ENCODE assay signal across 7 cellular contexts in genomic region chr14:54566152-54566409, GRCh38. TPM values are rescaled to one million over a fixed set of nuclear protein-coding genes. Genes with fewer than 3 reads are reported as not detected.
DNase-seq lines count a peak whose midpoint lies in the region; ATAC-seq and TF ChIP-seq lines count a peak whose summit lies in the region.

No MANE protein-coding gene starts in this region.

- peak overlapping the region; percentile 72 for H4K91ac ChIP-seq in trophoblast cell (ENCODE audit: low read depth, low read length)

- H3K36me3 ChIP-seq in Loucy (ENCODE audit: insufficient read depth, low read length) (no peaks in the 10 kb centered on the region), endocrine pancreas (ENCODE audit: control insufficient read depth, insufficient read depth, low read length) (no peaks in the 10 kb centered on the region), trophoblast cell (ENCODE audit: control insufficient read depth in 1 of 2, insufficient read depth in 2 of 2, low read length in 2 of 2) (no peaks in the 10 kb centered on the region)

- peak overlapping the region; percentile 76 for H3K9ac ChIP-seq in Loucy (ENCODE audit: low read depth, low read length, poor library complexity, severe bottlenecking)
- H3K9ac ChIP-seq in endocrine pancreas (ENCODE audit: control insufficient read depth, insufficient read depth, low read length), result peak overlapping the region; percentile 92
- peak overlapping the region; percentile 98 for H3K9ac ChIP-seq in trophoblast cell (ENCODE audit: low read length)

- H4K8ac ChIP-seq in trophoblast cell (ENCODE audit: low read depth, low read length), result peak overlapping the region; percentile 42

- peak overlapping the region; percentile 77 for H3K4ac ChIP-seq in trophoblast cell (ENCODE audit: low read depth, low read length)

- H3K9me3 ChIP-seq in Loucy (ENCODE audit: insufficient read depth, low read depth, low read length) (no peaks in the 10 kb centered on the region), endocrine pancreas (ENCODE audit: control insufficient read depth, low read length) (no peaks in the 10 kb centered on the region), trophoblast cell (ENCODE audit: insufficient read depth, low read depth, low read length) (no peaks in the 10 kb centered on the region)

- no peaks in the 10 kb centered on the region for H3K27me3 ChIP-seq in Loucy (ENCODE audit: insufficient read depth, low read length, poor library complexity, severe bottlenecking)
- no peaks in the 10 kb centered on the region for H3K27me3 ChIP-seq in endocrine pancreas (ENCODE audit: control insufficient read depth, insufficient read depth, low read length)
- no peaks in the 10 kb centered on the region for H3K27me3 ChIP-seq in trophoblast cell (ENCODE audit: insufficient read depth, low read length)

- no peak for DNase-seq in trophoblast cell
- DNase-seq in NCI-H2029 treated with DMSO at 0.1 percent for 48 hours (lab: John Stamatoyannopoulos, UW), result no peak
- DNase-seq in A172 (ENCODE audit: low spot score), result no peak
- no peak for DNase-seq in occipital lobe (lab: John Stamatoyannopoulos, UW)

- no CpG with 5 or more reads among the region's 38 CpGs for WGBS in trophoblast cell (ENCODE audit: extremely low coverage, insufficient coverage, insufficient read length)

- H2AK5ac ChIP-seq in trophoblast cell (ENCODE audit: low read length), result no peak overlapping the region

- H3K4me2 ChIP-seq in Loucy (ENCODE audit: low read depth, low read length, poor library complexity, severe bottlenecking), result peak overlapping the region; percentile 90
- peak overlapping the region; percentile 75 for H3K4me2 ChIP-seq in trophoblast cell (ENCODE audit: low read length)

- H3K9me2 ChIP-seq in Loucy (replicated peaks; ENCODE audit: low read depth, low read length), result no peaks in the 10 kb centered on the region

- H3K79me2 ChIP-seq in Loucy (ENCODE audit: insufficient read depth, low read length) (0 out of 2 replicates have a peak, but pooled peaks cover 4% of the 10 kb centered on the region), trophoblast cell (ENCODE audit: control insufficient read depth, insufficient read depth, low read length, poor library complexity) (peaks cover 18% of the 10 kb centered on the region)

- H3K4me3 ChIP-seq in Loucy (ENCODE audit: low read length, poor library complexity, severe bottlenecking) (peak overlapping the region; percentile 82), endocrine pancreas (ENCODE audit: control insufficient read depth, insufficient read depth, low read length) (no peak overlapping the region), trophoblast cell (ENCODE audit: low read depth, low read length) (peak overlapping the region; percentile 97)

- peaks cover 24% of the 10 kb centered on the region for H3K4me1 ChIP-seq in Loucy (ENCODE audit: insufficient read depth, low read length, poor library complexity, severe bottlenecking)
- H3K4me1 ChIP-seq in endocrine pancreas (ENCODE audit: control insufficient read depth, insufficient read depth, low read length), result no peaks in the 10 kb centered on the region
- peaks cover 3 to 10% of the 10 kb centered on the region in 2 experiments for H3K4me1 ChIP-seq in trophoblast cell (ENCODE audit: control insufficient read depth in 1 of 2, insufficient read depth in 2 of 2, low read length in 2 of 2)

- H3K18ac ChIP-seq in trophoblast cell (ENCODE audit: low read length), result peak overlapping the region; percentile 96

- H3K23ac ChIP-seq in trophoblast cell (ENCODE audit: low read length), result no peak overlapping the region

- no peak for TF ChIP-seq CTCF in Loucy (conservative IDR thresholded peaks at IDR 0.05; ENCODE audit: low read length)

- peak overlapping the region; percentile 63 for H2BK12ac ChIP-seq in trophoblast cell (ENCODE audit: low read length)

- H3K27ac ChIP-seq in trophoblast cell (ENCODE audit: low read depth, low read length), result peak overlapping the region; percentile 51

- H2AFZ ChIP-seq in Loucy (ENCODE audit: low read length), result peak overlapping the region; percentile 96; the same call in 1 of the 2 replicates
- peak overlapping the region; percentile 50 for H2AFZ ChIP-seq in trophoblast cell (ENCODE audit: insufficient read depth, low read length, poor library complexity)

- H3K79me1 ChIP-seq in trophoblast cell (ENCODE audit: low read length), result peaks cover 23% of the 10 kb centered on the region

- peak; percentile 3 for ATAC-seq in GM19455 (IDR thresholded peaks at IDR 0.05; ENCODE audit: unreplicated experiment)

- H2BK5ac ChIP-seq in trophoblast cell (ENCODE audit: low read depth, low read length, poor library complexity), result peak overlapping the region; percentile 91

- no peaks in the 10 kb centered on the region for H4K20me1 ChIP-seq in Loucy (ENCODE audit: insufficient read depth, low read length, poor library complexity, severe bottlenecking)

- peak overlapping the region; percentile 80 for H4K12ac ChIP-seq in trophoblast cell (ENCODE audit: low read depth, low read length)

- peak overlapping the region; percentile 79 for H3K14ac ChIP-seq in trophoblast cell (ENCODE audit: low read length)

- H3F3A ChIP-seq in Loucy (ENCODE audit: low read depth), result peaks cover 10% of the 10 kb centered on the region

- H2BK120ac ChIP-seq in trophoblast cell (ENCODE audit: insufficient read depth, low read length, poor library complexity), result peak overlapping the region; percentile 80

RNA-seq across cellular contexts. Expression of gene SAMD4A, which starts 0.8 kb away (rescaled TPM):
- polyA plus RNA-seq in trophoblast cell (2013), result 13.2 and 14.0 TPM in 2 replicates
- total RNA-seq in A172 (2014; rRNA removed; shearing (Covaris generic)), result 2.3 and 9.5 TPM in 2 replicates
- 17.3 TPM for total RNA-seq in occipital lobe

RNA-seq across cellular contexts. Expression of gene CGRRF1, which starts 56.4 kb away (rescaled TPM):
- 7.0 and 8.6 TPM in 2 replicates for polyA plus RNA-seq in trophoblast cell (2013)
- total RNA-seq in A172 (2014; rRNA removed; shearing (Covaris generic)), result 10.9 and 12.9 TPM in 2 replicates
- 18.9 TPM for total RNA-seq in occipital lobe
